In the genomic region with DNA sequence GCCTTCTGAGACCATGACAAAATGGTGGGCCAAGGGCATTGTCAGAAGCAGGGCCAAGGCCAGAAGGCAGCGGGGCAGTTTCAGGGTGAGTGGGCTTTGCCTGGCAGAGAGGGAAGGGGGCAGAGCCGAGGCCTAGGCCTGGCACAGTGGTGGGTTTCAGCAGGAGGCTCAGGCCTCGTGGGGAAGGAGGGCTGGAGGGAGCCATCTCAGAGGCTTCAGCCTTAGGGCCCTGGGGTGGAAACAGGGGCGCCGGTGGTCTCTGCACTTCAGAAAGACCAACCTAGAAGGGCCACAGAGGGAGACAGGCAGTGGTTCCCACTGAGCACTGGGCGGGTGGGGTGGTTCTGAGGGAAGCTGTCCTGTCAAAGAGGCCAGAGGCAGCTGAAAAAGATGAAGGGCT, we compare ENCODE assay signal across 29 cellular contexts.
"Had no signal": no experiment of that assay in that cellular context is flagged by ENCODE, and none has a peak within 500 bp of the region (broad histone marks: within the 10 kb centered on the region; RNA-seq: fewer than 3 reads in every experiment).

No MANE protein-coding gene starts in this region.

- H3K36me3 ChIP-seq: breast epithelium, esophagus muscularis mucosa, stomach, tibial artery had no signal

- H3K9me3 ChIP-seq: breast epithelium, esophagus muscularis mucosa, mucosa of descending colon, psoas muscle, stomach, tibial artery had no signal

- H3K36me3 Mint-ChIP-seq: activated CD4-positive, alpha-beta memory T cell treated with anti-CD3 and anti-CD28 coated beads for 36 hours; activated naive CD4-positive, alpha-beta T cell treated with anti-CD3 and anti-CD28 coated beads, Interleukin-2, amount 50 U/mL, for 24 hours; stimulated activated naive B cell treated with anti-CD40 and anti-IgM and Interleukin-4, amounts not matched to agents 10 μg/mL and 1 μg/mL and 100 μg/mL, for 72 hours had no signal

- DNase-seq: activated CD4-positive, alpha-beta memory T cell treated with anti-CD3 and anti-CD28 coated beads for 36 hours; activated CD4-positive, alpha-beta T cell treated with anti-CD3 and anti-CD28 coated beads, Interleukin-2, amount 10 ng/mL, durations not matched to agents 24 days and 14 days; activated CD4-positive, CD25-positive, alpha-beta regulatory T cell treated with anti-CD3 and anti-CD28 coated beads, Interleukin-2, amount 50 U/mL, for 72 hours; activated CD8-positive, alpha-beta memory T cell treated with anti-CD3 and anti-CD28 coated beads, Interleukin-2, amount 50 U/mL, for 48 hours; activated gamma-delta T cell treated with Interleukin-2 at 50 U/mL for 16 hours; activated naive CD8-positive, alpha-beta T cell treated with anti-CD3 and anti-CD28 coated beads, Interleukin-2, amount 50 U/mL, for 24 hours; activated T-cell treated with anti-CD3 and anti-CD28 coated beads, Interleukin-2, amount 50 U/mL, for 24 hours; amygdala; dermis blood vessel endothelial cell; effector CD4-positive, alpha-beta T cell; foreskin melanocyte; mucosa of descending colon; nephron progenitor cell; nucleus accumbens; stimulated activated CD4-positive, alpha-beta T cell treated with anti-CD3 and anti-CD28 coated beads, Interleukin-15, amount 100 ng/mL, for 24 hours; stimulated activated CD4-positive, alpha-beta T cell treated with anti-CD3 and anti-CD28 coated beads, Interleukin-2, amount 100 ng/mL, for 24 hours; stimulated activated naive B cell treated with anti-CD40 and anti-IgM and Interleukin-4, amounts not matched to agents 10 μg/mL and 1 μg/mL and 100 μg/mL, for 72 hours; stomach; T-helper 2 cell had no signal

- H3K4me1 Mint-ChIP-seq: activated CD4-positive, alpha-beta T cell treated with anti-CD3 and anti-CD28 coated beads, Interleukin-2, amount 10 ng/mL, durations not matched to agents 24 days and 14 days; activated naive CD4-positive, alpha-beta T cell treated with anti-CD3 and anti-CD28 coated beads, Interleukin-2, amount 50 U/mL, for 24 hours; activated naive CD8-positive, alpha-beta T cell treated with anti-CD3 and anti-CD28 coated beads, Interleukin-2, amount 50 U/mL, for 24 hours; central memory CD8-positive, alpha-beta T cell; stimulated activated naive B cell treated with anti-CD40 and anti-IgM and Interleukin-4, amounts not matched to agents 10 μg/mL and 1 μg/mL and 100 μg/mL, for 72 hours had no signal

- H3K4me3 ChIP-seq: breast epithelium, esophagus muscularis mucosa, lung, mucosa of descending colon, psoas muscle, smooth muscle cell, stomach, tibial artery had no signal

- H3K27me3 Mint-ChIP-seq: activated CD4-positive, alpha-beta memory T cell treated with anti-CD3 and anti-CD28 coated beads for 36 hours; activated naive CD4-positive, alpha-beta T cell treated with anti-CD3 and anti-CD28 coated beads, Interleukin-2, amount 50 U/mL, for 24 hours; activated T-cell treated with anti-CD3 and anti-CD28 coated beads, Interleukin-2, amount 50 U/mL, for 24 hours had no signal

- H3K27me3 ChIP-seq: breast epithelium, esophagus muscularis mucosa, stomach, tibial artery had no signal

- ATAC-seq: activated naive CD8-positive, alpha-beta T cell treated with anti-CD3 and anti-CD28 coated beads, Interleukin-2, amount 50 U/mL, for 24 hours; left colon; mucosa of descending colon; psoas muscle; stimulated activated naive B cell treated with anti-CD40 and anti-IgM and Interleukin-4, amounts not matched to agents 10 μg/mL and 1 μg/mL and 100 μg/mL, for 72 hours had no signal

- H3K9ac ChIP-seq: parathyroid adenoma had no signal

- H3K9me3 Mint-ChIP-seq: activated CD4-positive, alpha-beta memory T cell treated with anti-CD3 and anti-CD28 coated beads for 36 hours; activated CD4-positive, alpha-beta T cell treated with anti-CD3 and anti-CD28 coated beads, Interleukin-2, amount 10 ng/mL, durations not matched to agents 24 days and 14 days; activated naive CD4-positive, alpha-beta T cell treated with anti-CD3 and anti-CD28 coated beads, Interleukin-2, amount 50 U/mL, for 24 hours; activated naive CD8-positive, alpha-beta T cell treated with anti-CD3 and anti-CD28 coated beads, Interleukin-2, amount 50 U/mL, for 24 hours; activated T-cell treated with anti-CD3 and anti-CD28 coated beads, Interleukin-2, amount 50 U/mL, for 24 hours; central memory CD8-positive, alpha-beta T cell; nephron progenitor cell; stimulated activated naive B cell treated with anti-CD40 and anti-IgM and Interleukin-4, amounts not matched to agents 10 μg/mL and 1 μg/mL and 100 μg/mL, for 72 hours had no signal

- H3K27ac Mint-ChIP-seq: activated CD4-positive, alpha-beta memory T cell treated with anti-CD3 and anti-CD28 coated beads for 36 hours; activated CD4-positive, alpha-beta T cell treated with anti-CD3 and anti-CD28 coated beads, Interleukin-2, amount 10 ng/mL, durations not matched to agents 24 days and 14 days; activated naive CD4-positive, alpha-beta T cell treated with anti-CD3 and anti-CD28 coated beads, Interleukin-2, amount 50 U/mL, for 24 hours; activated naive CD8-positive, alpha-beta T cell treated with anti-CD3 and anti-CD28 coated beads, Interleukin-2, amount 50 U/mL, for 24 hours; activated T-cell treated with anti-CD3 and anti-CD28 coated beads, Interleukin-2, amount 50 U/mL, for 24 hours; nephron progenitor cell; stimulated activated naive B cell treated with anti-CD40 and anti-IgM and Interleukin-4, amounts not matched to agents 10 μg/mL and 1 μg/mL and 100 μg/mL, for 72 hours had no signal

- H3K27ac ChIP-seq: breast epithelium, esophagus muscularis mucosa, parathyroid adenoma, psoas muscle, stomach, tibial artery had no signal

- H3K4me2 ChIP-seq: smooth muscle cell had no signal

- H3K4me3 Mint-ChIP-seq: activated CD4-positive, alpha-beta memory T cell treated with anti-CD3 and anti-CD28 coated beads for 36 hours; activated CD4-positive, alpha-beta T cell treated with anti-CD3 and anti-CD28 coated beads, Interleukin-2, amount 10 ng/mL, durations not matched to agents 24 days and 14 days; activated naive CD4-positive, alpha-beta T cell treated with anti-CD3 and anti-CD28 coated beads, Interleukin-2, amount 50 U/mL, for 24 hours; activated naive CD8-positive, alpha-beta T cell treated with anti-CD3 and anti-CD28 coated beads, Interleukin-2, amount 50 U/mL, for 24 hours; activated T-cell treated with anti-CD3 and anti-CD28 coated beads, Interleukin-2, amount 50 U/mL, for 24 hours; central memory CD8-positive, alpha-beta T cell; nephron progenitor cell; stimulated activated naive B cell treated with anti-CD40 and anti-IgM and Interleukin-4, amounts not matched to agents 10 μg/mL and 1 μg/mL and 100 μg/mL, for 72 hours had no signal

- H3K4me1 ChIP-seq: breast epithelium, esophagus muscularis mucosa, parathyroid adenoma, psoas muscle, stomach had no signal

- H2AFZ ChIP-seq: parathyroid adenoma had no signal
